Comparison of ENCODE assay signal across 8 cellular contexts in the genomic region with DNA sequence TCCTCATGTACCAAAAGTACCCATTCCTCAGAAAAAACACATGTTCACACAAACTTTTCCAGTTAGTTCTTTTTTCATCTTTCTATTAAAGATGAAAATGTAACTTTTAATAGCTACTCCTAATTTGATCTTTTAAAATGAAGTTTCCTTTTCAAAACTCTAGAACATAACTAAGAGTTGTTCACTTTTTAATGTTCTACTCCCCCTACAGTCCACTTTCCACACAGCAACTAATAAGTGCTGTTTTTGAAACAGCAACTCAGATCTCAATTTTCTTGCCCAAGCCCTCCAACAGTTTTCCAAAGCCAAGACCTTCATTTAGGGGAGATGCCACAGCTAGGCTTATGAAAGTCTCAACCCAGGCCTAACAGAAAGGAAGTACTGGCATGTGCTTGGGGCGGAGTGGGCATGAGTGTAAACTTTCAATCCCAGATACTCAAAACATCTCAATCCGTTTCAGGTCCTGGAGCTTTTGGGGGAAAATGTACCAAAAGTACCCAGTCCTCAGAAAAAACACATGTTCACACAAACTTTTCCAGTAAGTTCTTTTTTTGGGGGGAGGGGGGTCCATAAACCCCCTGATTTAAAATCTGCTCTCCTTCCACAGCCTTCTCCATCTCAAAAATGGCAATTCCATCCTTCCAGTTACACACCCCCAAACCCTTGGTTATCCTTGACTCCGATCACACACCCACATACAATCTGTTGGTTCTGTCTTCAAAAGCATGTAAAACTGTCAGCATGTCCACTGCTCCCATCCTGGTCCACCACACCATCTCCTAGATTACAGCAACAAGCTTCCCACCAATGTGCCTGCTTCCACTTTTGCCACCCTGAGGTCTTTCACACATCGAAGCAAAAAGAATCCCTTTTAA. TPM values are rescaled to one million over a fixed set of nuclear protein-coding genes. Genes with fewer than 3 reads are reported as not detected.
DNase-seq lines count a peak whose midpoint lies in the region; ATAC-seq, FAIRE-seq and TF ChIP-seq lines count a peak whose summit lies in the region.

No MANE protein-coding gene starts in this region.

- H3K9me3 ChIP-seq in SU-DHL-6 (ENCODE audit: insufficient read depth, low read length): no peaks in the 10 kb centered on the region
- H3K9me3 ChIP-seq in esophagus muscularis mucosa: no peaks in the 10 kb centered on the region
- no peaks in the 10 kb centered on the region for H3K9me3 ChIP-seq in pancreas

- H3K4me3 ChIP-seq in KMS-11 (IDR thresholded peaks at IDR 0.05; ENCODE audit: insufficient read depth, low read depth, low read length) (no peak overlapping the region), SU-DHL-6 (ENCODE audit: insufficient read depth, low read length, poor library complexity, severe bottlenecking) (peak overlapping the region; percentile 88), esophagus muscularis mucosa (no peak overlapping the region), pancreas (no peak overlapping the region)

- H3F3A ChIP-seq in SU-DHL-6 (ENCODE audit: insufficient read depth): peaks cover 8% of the 10 kb centered on the region; the same call in 1 of the 2 replicates

- WGBS in esophagus muscularis mucosa: 53% methylated on average over 4 of the region's 4 CpGs
- 49 to 60% methylated on average over 4 of the region's 4 CpGs for WGBS in pancreas, 2 donors

- TF ChIP-seq EP300 in esophagus muscularis mucosa (IDR thresholded peaks at IDR 0.05): no peak

- TF ChIP-seq CTCF in KMS-11 (conservative IDR thresholded peaks at IDR 0.05; ENCODE audit: low read depth, low read length): peak; percentile 71
- peak; percentile 88 for TF ChIP-seq CTCF in SU-DHL-6 (IDR thresholded peaks at IDR 0.05; ENCODE audit: insufficient read depth, low read length, poor library complexity, severe bottlenecking)
- TF ChIP-seq CTCF in esophagus muscularis mucosa (IDR thresholded peaks at IDR 0.05): peak; percentile 48 to 72 (median 61)
- TF ChIP-seq CTCF in pancreas (IDR thresholded peaks at IDR 0.05): peak; percentile 28 to 46 (median 36)

- peak overlapping the region; percentile 73 for H3K4me2 ChIP-seq in KMS-11
- peak overlapping the region; percentile 87 for H3K4me2 ChIP-seq in SU-DHL-6 (ENCODE audit: low read depth, low read length, poor library complexity, severe bottlenecking)

- H3K9ac ChIP-seq in KMS-11 (no peak overlapping the region; the same call in 1 of the 2 replicates), SU-DHL-6 (ENCODE audit: low read length) (peak overlapping the region; percentile 87)

- no peaks in the 10 kb centered on the region for H3K9me3 Mint-ChIP-seq in activated CD8-positive, alpha-beta memory T cell treated with anti-CD3 and anti-CD28 coated beads, Interleukin-2, amount 10 ng/mL, durations not matched to agents 7 days and 5 days (ENCODE audit: low read depth)

- H2AFZ ChIP-seq in KMS-11 (ENCODE audit: low read depth): no peak overlapping the region
- no peak overlapping the region for H2AFZ ChIP-seq in SU-DHL-6 (ENCODE audit: low read depth, low read length, severe bottlenecking)

- H3K4me1 ChIP-seq in KMS-11 (ENCODE audit: low read depth, poor library complexity, severe bottlenecking) (peaks cover 35% of the 10 kb centered on the region), esophagus muscularis mucosa (peaks cover 22 to 55% (median 50%) of the 10 kb centered on the region in 4 donors), pancreas (peaks cover 11 to 23% (median 13%) of the 10 kb centered on the region in 3 donors)

- H4K20me1 ChIP-seq in KMS-11 (ENCODE audit: insufficient read depth) (peaks cover 21% of the 10 kb centered on the region), SU-DHL-6 (ENCODE audit: low read depth, low read length) (peaks cover 19% of the 10 kb centered on the region; the same call in 1 of the 2 replicates)

- DNase-seq in activated CD8-positive, alpha-beta memory T cell treated with anti-CD3 and anti-CD28 coated beads, Interleukin-2, amount 10 ng/mL, durations not matched to agents 7 days and 5 days: no peak
- no peak for DNase-seq in activated CD8-positive, alpha-beta memory T cell treated with anti-CD3 and anti-CD28 coated beads for 24 hours
- no peak for DNase-seq in esophagus muscularis mucosa (ENCODE audit: extremely low spot score)
- DNase-seq in pancreas: no peak

- H3K27me3 ChIP-seq in KMS-11 (ENCODE audit: insufficient read depth, low read depth): no peaks in the 10 kb centered on the region
- no peaks in the 10 kb centered on the region for H3K27me3 ChIP-seq in SU-DHL-6 (ENCODE audit: low read length)
- no peaks in the 10 kb centered on the region for H3K27me3 ChIP-seq in esophagus muscularis mucosa
- no peaks in the 10 kb centered on the region for H3K27me3 ChIP-seq in pancreas

- ATAC-seq in activated CD8-positive, alpha-beta memory T cell treated with anti-CD3 and anti-CD28 coated beads, Interleukin-2, amount 10 ng/mL, durations not matched to agents 7 days and 5 days: no peak
- no peak for ATAC-seq in pancreas
- ATAC-seq in HG03108 (IDR thresholded peaks at IDR 0.05; ENCODE audit: unreplicated experiment): no peak
- no peak for ATAC-seq in GM19452 (IDR thresholded peaks at IDR 0.05; ENCODE audit: unreplicated experiment)

- CTCF ChIA-PET in activated CD8-positive, alpha-beta memory T cell treated with anti-CD3 and anti-CD28 coated beads, Interleukin-2, amount 10 ng/mL, durations not matched to agents 7 days and 5 days (lab: Charles Lee): interaction anchor here (0.7 to 7.2 kb wide), 36 partner anchors 9 to 403 kb away, joined by 3 to 150 read pairs (median 4); a partner anchor contains a TSS

- H3K9me2 ChIP-seq in SU-DHL-6 (replicated peaks; ENCODE audit: insufficient read depth, low read length): no peaks in the 10 kb centered on the region

- TF ChIP-seq POLR2A in esophagus muscularis mucosa (IDR thresholded peaks at IDR 0.05; ENCODE audit: low read depth): no peak

- H3K4me3 Mint-ChIP-seq in activated CD8-positive, alpha-beta memory T cell treated with anti-CD3 and anti-CD28 coated beads, Interleukin-2, amount 10 ng/mL, durations not matched to agents 7 days and 5 days: peak overlapping the region; percentile 88

- FAIRE-seq in pancreas (lab: Jason Lieb, UNC): no peak

- peak overlapping the region; percentile 90 for H3K27ac Mint-ChIP-seq in activated CD8-positive, alpha-beta memory T cell treated with anti-CD3 and anti-CD28 coated beads, Interleukin-2, amount 10 ng/mL, durations not matched to agents 7 days and 5 days

- intact Hi-C loops in esophagus muscularis mucosa (cut with DNase I) (loop anchor here (2.0 to 10.0 kb wide), 2 partner anchors 51 to 299 kb away; a partner anchor contains a TSS), pancreas (cut with DNase I) (loop anchor here in 1 of 3 donors (5.0 kb wide), 1 partner anchor 52 kb away; no protein-coding TSS in a partner anchor)

- H3K36me3 Mint-ChIP-seq in activated CD8-positive, alpha-beta memory T cell treated with anti-CD3 and anti-CD28 coated beads, Interleukin-2, amount 10 ng/mL, durations not matched to agents 7 days and 5 days: peaks cover 12% of the 10 kb centered on the region

- H3K79me2 ChIP-seq in KMS-11 (ENCODE audit: insufficient read depth, low read depth) (peaks cover 68% of the 10 kb centered on the region), SU-DHL-6 (ENCODE audit: insufficient read depth, low read length) (peaks cover 70% of the 10 kb centered on the region)

- peaks cover 45% of the 10 kb centered on the region for H3K4me1 Mint-ChIP-seq in activated CD8-positive, alpha-beta memory T cell treated with anti-CD3 and anti-CD28 coated beads, Interleukin-2, amount 10 ng/mL, durations not matched to agents 7 days and 5 days

- H3K36me3 ChIP-seq in KMS-11 (ENCODE audit: insufficient read depth): no peaks in the 10 kb centered on the region
- no peaks in the 10 kb centered on the region for H3K36me3 ChIP-seq in SU-DHL-6 (ENCODE audit: low read length)
- H3K36me3 ChIP-seq in esophagus muscularis mucosa: peaks cover 10 to 14% (median 13%) of the 10 kb centered on the region in 4 donors
- peaks cover 0 to 8% (median 2%) of the 10 kb centered on the region in 3 donors for H3K36me3 ChIP-seq in pancreas

- no peaks in the 10 kb centered on the region for H3K27me3 Mint-ChIP-seq in activated CD8-positive, alpha-beta memory T cell treated with anti-CD3 and anti-CD28 coated beads, Interleukin-2, amount 10 ng/mL, durations not matched to agents 7 days and 5 days

- H3K27ac ChIP-seq in KMS-11 (no peak overlapping the region), SU-DHL-6 (ENCODE audit: low read depth, low read length) (peak overlapping the region; percentile 45), esophagus muscularis mucosa (replicated peaks in 1 of 4) (no peak overlapping the region), pancreas (no peak overlapping the region)

RNA-seq across cellular contexts. Expression of a gene that starts 2.0 kb away (rescaled TPM):
- 100 to 1,000 TPM; 374 to 453 TPM for total RNA-seq in activated CD8-positive, alpha-beta memory T cell treated with anti-CD3 and anti-CD28 coated beads, Interleukin-2, amount 10 ng/mL, durations not matched to agents 7 days and 5 days
- total RNA-seq in esophagus muscularis mucosa (100 to 1,000 TPM in 2 of 4 donors, 10 to 100 TPM in 2; 90.6 to 142 (median 96.7) TPM), pancreas (100 to 1,000 TPM in 5 of 6 donors, 10 to 100 TPM in 1; 86.4 to 166 (median 109) TPM)
- 100 to 1,000 TPM in 1 of 2 donors, 10 to 100 TPM in 1; 96.4 to 131 TPM for polyA plus RNA-seq in pancreas

RNA-seq across cellular contexts. Expression of a gene that starts 10.2 kb away (rescaled TPM):
- 1 to 10 TPM; 7.5 to 7.7 TPM for total RNA-seq in activated CD8-positive, alpha-beta memory T cell treated with anti-CD3 and anti-CD28 coated beads, Interleukin-2, amount 10 ng/mL, durations not matched to agents 7 days and 5 days
- 10 to 100 TPM in 3 of 4 donors, 1 to 10 TPM in 1; 9.3 to 19.4 (median 15.4) TPM for total RNA-seq in esophagus muscularis mucosa
- total RNA-seq in pancreas: 10 to 100 TPM in 1 of 6 donors, 1 to 10 TPM in 5; 6.2 to 14.1 (median 7.5) TPM
- 10 to 100 TPM; 12.8 to 20.6 TPM for polyA plus RNA-seq in pancreas

Comparison
In these comparisons a context has a peak if more than half of its experiments do, and no peak if none do; other contexts are left out.
1. CTCF ChIP-seq: peak in every context shown above with its lines; median percentile 88 in SU-DHL-6; 71 in KMS-11; 61 in esophagus muscularis mucosa; 36 in pancreas.